In the genomic region with DNA sequence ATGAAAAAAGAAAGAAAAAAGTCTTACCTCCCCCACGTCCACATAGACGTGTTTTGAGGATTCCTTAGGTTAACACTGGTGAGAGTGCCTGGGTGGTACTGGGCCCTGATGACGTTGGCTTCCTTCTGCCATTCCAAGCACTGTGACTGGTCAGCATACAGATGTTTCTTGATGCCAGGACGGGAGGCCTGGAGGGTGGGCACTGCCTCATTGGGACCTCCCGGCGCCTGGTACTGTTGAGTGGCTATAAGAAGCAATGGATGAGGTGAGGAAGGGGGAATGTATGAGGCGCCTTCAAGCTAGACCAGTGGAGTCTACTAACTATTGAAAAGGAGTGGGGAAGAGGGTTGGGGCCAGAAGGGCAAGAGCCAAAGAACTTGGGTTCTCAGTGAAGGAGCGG, we compare ENCODE assay signal across 16 cellular contexts. TPM values are rescaled to one million over a fixed set of nuclear protein-coding genes. Genes with fewer than 3 reads are reported as not detected.
DNase-seq lines count a peak whose midpoint lies in the region; ATAC-seq and TF ChIP-seq lines count a peak whose summit lies in the region.
"Had no signal": no experiment of that assay in that cellular context is flagged by ENCODE, and none has a peak within 500 bp of the region (broad histone marks: within the 10 kb centered on the region; RNA-seq: fewer than 3 reads in every experiment).

No MANE protein-coding gene starts in this region.

- H3K27ac Mint-ChIP-seq in activated T-cell treated with anti-CD3 and anti-CD28 coated beads, Interleukin-2, amount 50 U/mL, for 72 hours, result peak overlapping the region; percentile 88
- peak overlapping the region; percentile 87 for H3K27ac Mint-ChIP-seq in activated naive CD8-positive, alpha-beta T cell treated with anti-CD3 and anti-CD28 coated beads for 36 hours
- H3K27ac Mint-ChIP-seq: activated naive CD4-positive, alpha-beta T cell treated with anti-CD3 and anti-CD28 coated beads, Interleukin-2, amount 50 U/mL, for 24 hours; nephron had no signal

- H3K4me3 ChIP-seq in lower lobe of right lung (no peak overlapping the region), transverse colon (no peak overlapping the region)
- H3K4me3 ChIP-seq: lung, right lobe of liver, SK-N-MC had no signal

- peaks cover 0 to 2% of the 10 kb centered on the region in 2 donors for H3K9me3 Mint-ChIP-seq in activated T-cell treated with anti-CD3 and anti-CD28 coated beads, Interleukin-2, amount 50 U/mL, for 72 hours
- peaks cover 1% of the 10 kb centered on the region for H3K9me3 Mint-ChIP-seq in activated naive CD8-positive, alpha-beta T cell treated with anti-CD3 and anti-CD28 coated beads for 36 hours
- H3K9me3 Mint-ChIP-seq: activated naive CD4-positive, alpha-beta T cell treated with anti-CD3 and anti-CD28 coated beads, Interleukin-2, amount 50 U/mL, for 24 hours; nephron had no signal

- H3K4me1 Mint-ChIP-seq in activated T-cell treated with anti-CD3 and anti-CD28 coated beads, Interleukin-2, amount 50 U/mL, for 72 hours (ENCODE audit: low read depth), result peaks cover 99% of the 10 kb centered on the region
- H3K4me1 Mint-ChIP-seq in activated naive CD8-positive, alpha-beta T cell treated with anti-CD3 and anti-CD28 coated beads for 36 hours, result peaks cover 53% of the 10 kb centered on the region

- H3K27ac ChIP-seq in lower lobe of right lung (peak overlapping the region; percentile 43), transverse colon (peak overlapping the region in 3 of 4 donors; percentile 87 to 90 (median 88))
- H3K27ac ChIP-seq: right lobe of liver, SK-N-MC had no signal

- peaks cover 16% of the 10 kb centered on the region for H3K36me3 ChIP-seq in lower lobe of right lung
- peaks cover 0 to 7% (median 0%) of the 10 kb centered on the region in 4 donors for H3K36me3 ChIP-seq in transverse colon
- H3K36me3 ChIP-seq: right lobe of liver had no signal

- in situ Hi-C loops in transverse colon (cut with MboI; ENCODE audit: low pct_ligation_motif_present in 1 of 4, low pct_unique_long_range_greater_than_20kb in 1 of 4, low sequenced_read_pairs in 3 of 4), result no loop called here

- H3K36me3 Mint-ChIP-seq in activated T-cell treated with anti-CD3 and anti-CD28 coated beads, Interleukin-2, amount 50 U/mL, for 72 hours (ENCODE audit: insufficient read depth in 2 of 2), result peaks cover 10 to 25% of the 10 kb centered on the region in 2 donors
- peaks cover 20% of the 10 kb centered on the region for H3K36me3 Mint-ChIP-seq in activated naive CD8-positive, alpha-beta T cell treated with anti-CD3 and anti-CD28 coated beads for 36 hours
- H3K36me3 Mint-ChIP-seq: activated naive CD4-positive, alpha-beta T cell treated with anti-CD3 and anti-CD28 coated beads, Interleukin-2, amount 50 U/mL, for 24 hours had no signal

- no peaks in the 10 kb centered on the region for H3K27me3 Mint-ChIP-seq in activated T-cell treated with anti-CD3 and anti-CD28 coated beads, Interleukin-2, amount 50 U/mL, for 72 hours (ENCODE audit: low read depth)
- no peaks in the 10 kb centered on the region for H3K27me3 Mint-ChIP-seq in activated naive CD8-positive, alpha-beta T cell treated with anti-CD3 and anti-CD28 coated beads for 36 hours
- H3K27me3 Mint-ChIP-seq: activated naive CD4-positive, alpha-beta T cell treated with anti-CD3 and anti-CD28 coated beads, Interleukin-2, amount 50 U/mL, for 24 hours had no signal

- 94 to 95% methylated on average over 2 to 8 of the region's 8 CpGs for WGBS in transverse colon (ENCODE audit: low coverage in 1 of 2), 2 donors

- no peak for ATAC-seq in activated T-cell treated with anti-CD3 and anti-CD28 coated beads, Interleukin-2, amount 50 U/mL, for 72 hours (replicated peaks in 1 of 2)
- no peak for ATAC-seq in lower lobe of right lung
- ATAC-seq: right lobe of liver had no signal

- TF ChIP-seq CTCF in lower lobe of right lung (IDR thresholded peaks at IDR 0.05) (no peak), transverse colon (IDR thresholded peaks at IDR 0.05) (no peak)

- H3K27me3 ChIP-seq in lower lobe of right lung (ENCODE audit: low read depth) (no peaks in the 10 kb centered on the region), transverse colon (no peaks in the 10 kb centered on the region)
- H3K27me3 ChIP-seq: right lobe of liver had no signal

- DNase-seq in activated T-cell treated with anti-CD3 and anti-CD28 coated beads, Interleukin-2, amount 50 U/mL, for 72 hours, result no peak
- no peak for DNase-seq in activated T-cell treated with anti-CD3 and anti-CD28 coated beads for 4 hours
- DNase-seq in activated naive CD8-positive, alpha-beta T cell treated with anti-CD3 and anti-CD28 coated beads for 36 hours, result no peak
- DNase-seq in lower lobe of right lung, result no peak
- DNase-seq in transverse colon, result no peak
- no peak for DNase-seq in anterior cingulate cortex (lab: John Stamatoyannopoulos, UW)
- no peak for DNase-seq in NCI-H226
- DNase-seq in EL, result no peak
- DNase-seq: COR-L47, NCI-H1930, NCI-H524 treated with DMSO at 0.1 percent for 48 hours, right lobe of liver had no signal

- peak overlapping the region; percentile 9 to 46 for H3K4me3 Mint-ChIP-seq in activated T-cell treated with anti-CD3 and anti-CD28 coated beads, Interleukin-2, amount 50 U/mL, for 72 hours
- no peak overlapping the region for H3K4me3 Mint-ChIP-seq in activated naive CD8-positive, alpha-beta T cell treated with anti-CD3 and anti-CD28 coated beads for 36 hours
- H3K4me3 Mint-ChIP-seq: activated naive CD4-positive, alpha-beta T cell treated with anti-CD3 and anti-CD28 coated beads, Interleukin-2, amount 50 U/mL, for 24 hours; nephron had no signal

- TF ChIP-seq POLR2A in transverse colon (IDR thresholded peaks at IDR 0.05), result no peak

- TF ChIP-seq EP300 in transverse colon (IDR thresholded peaks at IDR 0.05; ENCODE audit: low read depth), result no peak

- intact Hi-C loops in lower lobe of right lung (cut with DNase I) (no loop called here), transverse colon (cut with DNase I; ENCODE audit: low total_unique reads) (no loop called here)

- peaks cover 43% of the 10 kb centered on the region for H3K4me1 ChIP-seq in lower lobe of right lung
- H3K4me1 ChIP-seq in transverse colon, result peaks cover 32 to 49% (median 38%) of the 10 kb centered on the region in 4 donors
- H3K4me1 ChIP-seq: right lobe of liver had no signal

- H3K9me3 ChIP-seq in lower lobe of right lung (no peaks in the 10 kb centered on the region), transverse colon (no peaks in the 10 kb centered on the region)
- H3K9me3 ChIP-seq: right lobe of liver had no signal

RNA-seq across cellular contexts. Expression of a gene that starts 45.3 kb away (rescaled TPM):
- total RNA-seq in activated T-cell treated with anti-CD3 and anti-CD28 coated beads, Interleukin-2, amount 50 U/mL, for 72 hours, result 100 to 1,000 TPM; 227 to 322 TPM
- total RNA-seq in activated naive CD8-positive, alpha-beta T cell treated with anti-CD3 and anti-CD28 coated beads for 36 hours, result 10 to 100 TPM; 54.4 to 59.7 TPM
- total RNA-seq in lower lobe of right lung (127 TPM), transverse colon (100 to 1,000 TPM; 309 to 483 (median 316) TPM)
